In genomic region chr11:130647371-130647770, GRCh38 we compare ENCODE assay signal across 14 cellular contexts.
"Had no signal": no experiment of that assay in that cellular context is flagged by ENCODE, and none has a peak within 500 bp of the region (broad histone marks: within the 10 kb centered on the region; RNA-seq: fewer than 3 reads in every experiment).

No MANE protein-coding gene starts in this region.

- H3K9me3 Mint-ChIP-seq: activated naive CD4-positive, alpha-beta T cell treated with anti-CD3 and anti-CD28 coated beads, Interleukin-2, amount 50 U/mL, for 24 hours; activated T-helper 2 cell treated with anti-CD3 and anti-CD28 coated beads, Interferon-gamma antibody, Interleukin-2, Interleukin-4, amounts not matched to agents 10 μg/mL and 5 μg/mL and 100 μg/mL, durations not matched to agents 14 hours and 24 hours and 36 hours; neural progenitor cell; stimulated activated memory B cell treated with anti-CD40 and anti-IgM and Interleukin-4, amounts not matched to agents 10 μg/mL and 1 μg/mL and 100 μg/mL, for 72 hours; T-helper 1 cell treated with Interleukin-12 subunit alpha and Interleukin-12 subunit beta and Interleukin-4 antibody, amounts not matched to agents 30 μg/mL and 1 μg/mL, for 36 hours had no signal

- H3K27ac ChIP-seq: brain microvascular endothelial cell, gastrocnemius medialis, neural progenitor cell had no signal

- H3K4me3 Mint-ChIP-seq: activated naive CD4-positive, alpha-beta T cell treated with anti-CD3 and anti-CD28 coated beads, Interleukin-2, amount 50 U/mL, for 24 hours; neural progenitor cell; stimulated activated memory B cell treated with anti-CD40 and anti-IgM and Interleukin-4, amounts not matched to agents 10 μg/mL and 1 μg/mL and 100 μg/mL, for 72 hours; T-helper 1 cell treated with Interleukin-12 subunit alpha and Interleukin-12 subunit beta and Interleukin-4 antibody, amounts not matched to agents 30 μg/mL and 1 μg/mL, for 36 hours had no signal

- H3K4me1 ChIP-seq: spleen had no signal

- H3K36me3 Mint-ChIP-seq: activated naive CD4-positive, alpha-beta T cell treated with anti-CD3 and anti-CD28 coated beads, Interleukin-2, amount 50 U/mL, for 24 hours; neural progenitor cell; stimulated activated memory B cell treated with anti-CD40 and anti-IgM and Interleukin-4, amounts not matched to agents 10 μg/mL and 1 μg/mL and 100 μg/mL, for 72 hours had no signal

- H3K4me1 Mint-ChIP-seq: activated naive CD4-positive, alpha-beta T cell treated with anti-CD3 and anti-CD28 coated beads, Interleukin-2, amount 50 U/mL, for 24 hours; neural progenitor cell; stimulated activated memory B cell treated with anti-CD40 and anti-IgM and Interleukin-4, amounts not matched to agents 10 μg/mL and 1 μg/mL and 100 μg/mL, for 72 hours had no signal

- H3K4me2 ChIP-seq: neural progenitor cell had no signal

- H3K9me3 ChIP-seq: gastrocnemius medialis, spleen had no signal

- DNase-seq: activated CD4-positive, alpha-beta T cell treated with anti-CD3 and anti-CD28 coated beads for 48 hours; amniotic stem cell; brain microvascular endothelial cell; gastrocnemius medialis; kidney; retina; spleen; stimulated activated CD4-positive, alpha-beta T cell treated with anti-CD3 and anti-CD28 coated beads, Interleukin-1b, Interleukin-23, amount 100 ng/mL, for 48 hours; substantia nigra had no signal

- H2AFZ ChIP-seq: neural progenitor cell had no signal

- H3K9ac ChIP-seq: neural progenitor cell had no signal

- H3K27ac Mint-ChIP-seq: activated naive CD4-positive, alpha-beta T cell treated with anti-CD3 and anti-CD28 coated beads, Interleukin-2, amount 50 U/mL, for 24 hours; activated T-helper 2 cell treated with anti-CD3 and anti-CD28 coated beads, Interferon-gamma antibody, Interleukin-2, Interleukin-4, amounts not matched to agents 10 μg/mL and 5 μg/mL and 100 μg/mL, durations not matched to agents 14 hours and 24 hours and 36 hours; neural progenitor cell; stimulated activated memory B cell treated with anti-CD40 and anti-IgM and Interleukin-4, amounts not matched to agents 10 μg/mL and 1 μg/mL and 100 μg/mL, for 72 hours; T-helper 1 cell treated with Interleukin-12 subunit alpha and Interleukin-12 subunit beta and Interleukin-4 antibody, amounts not matched to agents 30 μg/mL and 1 μg/mL, for 36 hours had no signal

- H3K4me3 ChIP-seq: gastrocnemius medialis, neural progenitor cell, spleen had no signal

- FAIRE-seq: kidney had no signal

- H3K36me3 ChIP-seq: brain microvascular endothelial cell, gastrocnemius medialis, neural progenitor cell, spleen had no signal

- H3K27me3 ChIP-seq: brain microvascular endothelial cell, gastrocnemius medialis, neural progenitor cell had no signal

- H3K27me3 Mint-ChIP-seq: stimulated activated memory B cell treated with anti-CD40 and anti-IgM and Interleukin-4, amounts not matched to agents 10 μg/mL and 1 μg/mL and 100 μg/mL, for 72 hours had no signal
